In genomic region chr2:19287324-19287723, GRCh38 we compare ENCODE assay signal across 20 cellular contexts.
"Had no signal": no experiment of that assay in that cellular context is flagged by ENCODE, and none has a peak within 500 bp of the region (broad histone marks: within the 10 kb centered on the region; RNA-seq: fewer than 3 reads in every experiment).

No MANE protein-coding gene starts in this region.

- H3K36me3 ChIP-seq: esophagus squamous epithelium, lower lobe of right lung, transverse colon, uterus, WERI-Rb-1 had no signal

- DNase-seq: activated CD4-positive, alpha-beta T cell treated with anti-CD3 and anti-CD28 coated beads, Interleukin-2, amount 10 ng/mL, durations not matched to agents 7 days and 5 days; activated CD4-positive, CD25-positive, alpha-beta regulatory T cell treated with anti-CD3 and anti-CD28 coated beads, Interleukin-2, amount 50 U/mL, for 72 hours; activated CD8-positive, alpha-beta T cell treated with anti-CD3 and anti-CD28 coated beads, Interleukin-2, amount 10 ng/mL, durations not matched to agents 7 days and 5 days; activated gamma-delta T cell treated with Interleukin-2 at 50 U/mL for 16 hours; aorta; central memory CD4-positive, alpha-beta T cell; dorsolateral prefrontal cortex; effector memory CD8-positive, alpha-beta T cell; esophagus squamous epithelium; left colon; lower lobe of right lung; naive B cell; occipital lobe; posterior cingulate gyrus; stimulated activated CD4-positive, alpha-beta T cell treated with anti-CD3 and anti-CD28 coated beads, Interleukin-15, amount 100 ng/mL, for 24 hours; stimulated activated naive B cell treated with anti-CD40 and anti-IgM and Interleukin-4, amounts not matched to agents 10 μg/mL and 1 μg/mL and 100 μg/mL, for 72 hours; transverse colon; uterus; WERI-Rb-1 had no signal

- H3K4me3 ChIP-seq: dorsolateral prefrontal cortex, esophagus squamous epithelium, lower lobe of right lung, smooth muscle cell, transverse colon, uterus had no signal

- H3K27me3 ChIP-seq: dorsolateral prefrontal cortex, esophagus squamous epithelium, transverse colon, uterus had no signal
